In the genomic region with DNA sequence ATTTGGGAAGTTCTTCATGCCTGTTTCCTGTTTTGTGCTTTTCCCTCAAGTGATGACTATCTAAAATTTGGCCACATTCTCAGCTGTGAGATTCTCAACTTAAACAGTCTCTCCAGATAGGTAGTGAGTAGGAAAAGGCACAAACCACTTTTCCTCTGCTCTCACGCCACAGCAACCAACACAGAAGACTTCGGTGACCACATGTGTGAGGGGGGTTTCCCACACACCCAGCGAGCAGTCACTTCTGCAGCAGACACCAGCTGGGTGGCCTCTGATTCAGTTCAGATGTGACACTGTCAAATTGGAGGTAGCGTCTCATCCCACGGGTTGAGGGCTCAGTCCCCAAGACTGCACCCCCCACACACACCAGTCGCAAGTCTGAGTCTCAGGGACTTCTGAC, we compare ENCODE assay signal across 8 cellular contexts.
DNase-seq lines count a peak whose midpoint lies in the region.

No MANE protein-coding gene starts in this region.

- H3K9me3 Mint-ChIP-seq in stimulated activated naive CD8-positive, alpha-beta T cell treated with anti-CD3 and anti-CD28 coated beads, Interleukin-15, Interleukin-2, amounts not matched to agents 100 ng/mL and 50 ng/mL, for 24 hours, result no peaks in the 10 kb centered on the region

- peak overlapping the region; percentile 70 for H3K4me3 Mint-ChIP-seq in stimulated activated naive CD8-positive, alpha-beta T cell treated with anti-CD3 and anti-CD28 coated beads, Interleukin-15, Interleukin-2, amounts not matched to agents 100 ng/mL and 50 ng/mL, for 24 hours

- peak; percentile 76 for DNase-seq in stimulated activated naive CD4-positive, alpha-beta T cell treated with Interleukin-2 at 50 U/mL for 16 hours (lab: John Stamatoyannopoulos, UW)
- DNase-seq in stimulated activated naive CD4-positive, alpha-beta T cell (lab: John Stamatoyannopoulos, UW), result no peak
- peak; percentile 33 for DNase-seq in KG1 (lab: John Stamatoyannopoulos, UW)
- DNase-seq in activated naive CD4-positive, alpha-beta T cell treated with anti-CD3 and anti-CD28 coated beads, Interleukin-2, amount 50 U/mL, for 16 hours, result peak; percentile 54
- DNase-seq in effector CD4-positive, alpha-beta T cell, result no peak
- no peak for DNase-seq in RPMI8226
- DNase-seq in NCI-H2029 treated with DMSO at 0.1 percent for 48 hours (lab: John Stamatoyannopoulos, UW), result no peak

- H3K27me3 Mint-ChIP-seq in stimulated activated naive CD8-positive, alpha-beta T cell treated with anti-CD3 and anti-CD28 coated beads, Interleukin-15, Interleukin-2, amounts not matched to agents 100 ng/mL and 50 ng/mL, for 24 hours, result peaks cover 24% of the 10 kb centered on the region

- H3K4me1 Mint-ChIP-seq in stimulated activated naive CD8-positive, alpha-beta T cell treated with anti-CD3 and anti-CD28 coated beads, Interleukin-15, Interleukin-2, amounts not matched to agents 100 ng/mL and 50 ng/mL, for 24 hours (ENCODE audit: low read depth), result peaks cover 32% of the 10 kb centered on the region

- H3K36me3 Mint-ChIP-seq in stimulated activated naive CD8-positive, alpha-beta T cell treated with anti-CD3 and anti-CD28 coated beads, Interleukin-15, Interleukin-2, amounts not matched to agents 100 ng/mL and 50 ng/mL, for 24 hours (ENCODE audit: low read depth), result no peaks in the 10 kb centered on the region

- peak overlapping the region; percentile 93 for H3K27ac Mint-ChIP-seq in stimulated activated naive CD8-positive, alpha-beta T cell treated with anti-CD3 and anti-CD28 coated beads, Interleukin-15, Interleukin-2, amounts not matched to agents 100 ng/mL and 50 ng/mL, for 24 hours

Comparison
In these comparisons a context has a peak if more than half of its experiments do, and no peak if none do; other contexts are left out.
1. DNase-seq: peak in stimulated activated naive CD4-positive, alpha-beta T cell treated with Interleukin-2 at 50 U/mL for 16 hours (single experiment), KG1 (single experiment) and activated naive CD4-positive, alpha-beta T cell treated with anti-CD3 and anti-CD28 coated beads, Interleukin-2, amount 50 U/mL, for 16 hours (single experiment); none in stimulated activated naive CD4-positive, alpha-beta T cell (0 of 6), effector CD4-positive, alpha-beta T cell (single experiment), RPMI8226 (single experiment) and NCI-H2029 treated with DMSO at 0.1 percent for 48 hours (single experiment).